11 cellular contexts compared by ENCODE assay signal in genomic region chr6:7157752-7158616, GRCh38. TPM values are rescaled to one million over a fixed set of nuclear protein-coding genes. Genes with fewer than 3 reads are reported as not detected.
DNase-seq lines count a peak whose midpoint lies in the region; ATAC-seq and TF ChIP-seq lines count a peak whose summit lies in the region.
"Had no signal": no experiment of that assay in that cellular context is flagged by ENCODE, and none has a peak within 500 bp of the region (broad histone marks: within the 10 kb centered on the region; RNA-seq: fewer than 3 reads in every experiment).

No MANE protein-coding gene starts in this region.

- H3K27me3 ChIP-seq in RWPE2 (ENCODE audit: insufficient read depth, poor library complexity, severe bottlenecking): no peaks in the 10 kb centered on the region
- no peaks in the 10 kb centered on the region for H3K27me3 ChIP-seq in esophagus squamous epithelium
- H3K27me3 ChIP-seq in gastrocnemius medialis: no peaks in the 10 kb centered on the region

- H3K27ac ChIP-seq in RWPE2 (ENCODE audit: poor library complexity, severe bottlenecking) (peak overlapping the region; percentile 42), esophagus squamous epithelium (peak overlapping the region; percentile 18 to 86 (median 56)), gastrocnemius medialis (peak overlapping the region; percentile 9 to 75 (median 24))
- H3K27ac ChIP-seq: parathyroid adenoma had no signal

- DNase-seq in ELF-1 (ENCODE audit: low read depth, low spot score) (peak; percentile 80), RWPE2 (ENCODE audit: low spot score) (no peak), esophagus squamous epithelium (lab: John Stamatoyannopoulos, UW) (no peak), gastrocnemius medialis (no peak), activated gamma-delta T cell (lab: John Stamatoyannopoulos, UW) (no peak)
- DNase-seq in activated CD4-positive, alpha-beta T cell treated with anti-CD3 and anti-CD28 coated beads, Interleukin-2, amount 10 ng/mL, durations not matched to agents 24 days and 14 days: no peak
- DNase-seq: NCI-H510A treated with DMSO at 0.1 percent for 48 hours, T1000 had no signal

- TF ChIP-seq POLR2A in esophagus squamous epithelium (IDR thresholded peaks at IDR 0.05): no peak
- TF ChIP-seq POLR2A in gastrocnemius medialis (IDR thresholded peaks at IDR 0.05): no peak

- in situ Hi-C loops in gastrocnemius medialis (cut with MboI; ENCODE audit: low sequenced_read_pairs in 4 of 4): no loop called here

- peaks cover 55% of the 10 kb centered on the region for H3K4me1 ChIP-seq in RWPE2 (ENCODE audit: insufficient read depth, poor library complexity, severe bottlenecking)
- H3K4me1 ChIP-seq in esophagus squamous epithelium: peaks cover 40 to 97% (median 52%) of the 10 kb centered on the region in 3 donors
- peaks cover 64 to 73% of the 10 kb centered on the region in 2 donors for H3K4me1 ChIP-seq in gastrocnemius medialis

- no peak overlapping the region for H3K4me3 ChIP-seq in RWPE2 (ENCODE audit: severe bottlenecking)
- no peak overlapping the region for H3K4me3 ChIP-seq in esophagus squamous epithelium
- H3K4me3 ChIP-seq in gastrocnemius medialis: no peak overlapping the region

- H3K4me3 Mint-ChIP-seq in activated CD4-positive, alpha-beta T cell treated with anti-CD3 and anti-CD28 coated beads, Interleukin-2, amount 10 ng/mL, durations not matched to agents 24 days and 14 days: no peak overlapping the region

- no peaks in the 10 kb centered on the region for H3K9me3 Mint-ChIP-seq in activated CD4-positive, alpha-beta T cell treated with anti-CD3 and anti-CD28 coated beads, Interleukin-2, amount 10 ng/mL, durations not matched to agents 24 days and 14 days

- H3K27ac Mint-ChIP-seq in activated CD4-positive, alpha-beta T cell treated with anti-CD3 and anti-CD28 coated beads, Interleukin-2, amount 10 ng/mL, durations not matched to agents 24 days and 14 days: no peak overlapping the region

- TF ChIP-seq CTCF in RWPE2 (IDR thresholded peaks at IDR 0.05; ENCODE audit: poor library complexity, severe bottlenecking): no peak
- TF ChIP-seq CTCF in esophagus squamous epithelium (IDR thresholded peaks at IDR 0.05): no peak
- no peak for TF ChIP-seq CTCF in gastrocnemius medialis (IDR thresholded peaks at IDR 0.05 in 4 of 5, conservative IDR thresholded peaks at IDR 0.05 in 1 of 5)

- H3K36me3 Mint-ChIP-seq in activated CD4-positive, alpha-beta T cell treated with anti-CD3 and anti-CD28 coated beads, Interleukin-2, amount 10 ng/mL, durations not matched to agents 24 days and 14 days (ENCODE audit: low read depth): peaks cover 4% of the 10 kb centered on the region

- intact Hi-C loops in esophagus squamous epithelium (cut with DNase I): no loop called here
- intact Hi-C loops in gastrocnemius medialis (cut with DNase I; ENCODE audit: low total_unique reads): no loop called here
- intact Hi-C loops in activated CD4-positive, alpha-beta T cell treated with anti-CD3 and anti-CD28 coated beads, Interleukin-2, amount 10 ng/mL, durations not matched to agents 24 days and 14 days (cut with micrococcal nuclease): no loop called here

- H3K9me3 ChIP-seq in RWPE2 (ENCODE audit: severe bottlenecking): no peaks in the 10 kb centered on the region
- H3K9me3 ChIP-seq in esophagus squamous epithelium: no peaks in the 10 kb centered on the region
- H3K9me3 ChIP-seq in gastrocnemius medialis: no peaks in the 10 kb centered on the region

- H3K27me3 Mint-ChIP-seq in activated CD4-positive, alpha-beta T cell treated with anti-CD3 and anti-CD28 coated beads, Interleukin-2, amount 10 ng/mL, durations not matched to agents 24 days and 14 days: no peaks in the 10 kb centered on the region

- H3K36me3 ChIP-seq in RWPE2 (ENCODE audit: low read depth) (peaks cover 9% of the 10 kb centered on the region), esophagus squamous epithelium (peaks cover 0 to 4% (median 0%) of the 10 kb centered on the region in 3 donors), gastrocnemius medialis (no peaks in the 10 kb centered on the region)

- ATAC-seq in RWPE2 (ENCODE audit: low read depth): no peak; the same call in 2 of the 3 replicates
- ATAC-seq in gastrocnemius medialis: no peak
- no peak for ATAC-seq in HG02759 (IDR thresholded peaks at IDR 0.05; ENCODE audit: unreplicated experiment)
- no peak for ATAC-seq in HG03571 (IDR thresholded peaks at IDR 0.05; ENCODE audit: unreplicated experiment)

- 42 to 57% methylated on average over 6 of the region's 6 CpGs for WGBS in esophagus squamous epithelium, 2 donors

- H3K4me1 Mint-ChIP-seq in activated CD4-positive, alpha-beta T cell treated with anti-CD3 and anti-CD28 coated beads, Interleukin-2, amount 10 ng/mL, durations not matched to agents 24 days and 14 days: peaks cover 26% of the 10 kb centered on the region

RNA-seq across cellular contexts. Expression of gene RREB1, which starts 50.2 kb away (rescaled TPM):
- total RNA-seq in esophagus squamous epithelium: 10 to 100 TPM; 41.7 to 79.6 (median 57.5) TPM
- total RNA-seq in gastrocnemius medialis: 10 to 100 TPM; 18.0 to 41.3 (median 39.2) TPM
- 13.9 and 16.8 TPM in 2 replicates for total RNA-seq in activated CD4-positive, alpha-beta T cell treated with anti-CD3 and anti-CD28 coated beads, Interleukin-2, amount 10 ng/mL, durations not matched to agents 24 days and 14 days
